24 cellular contexts compared by ENCODE assay signal in the genomic region with DNA sequence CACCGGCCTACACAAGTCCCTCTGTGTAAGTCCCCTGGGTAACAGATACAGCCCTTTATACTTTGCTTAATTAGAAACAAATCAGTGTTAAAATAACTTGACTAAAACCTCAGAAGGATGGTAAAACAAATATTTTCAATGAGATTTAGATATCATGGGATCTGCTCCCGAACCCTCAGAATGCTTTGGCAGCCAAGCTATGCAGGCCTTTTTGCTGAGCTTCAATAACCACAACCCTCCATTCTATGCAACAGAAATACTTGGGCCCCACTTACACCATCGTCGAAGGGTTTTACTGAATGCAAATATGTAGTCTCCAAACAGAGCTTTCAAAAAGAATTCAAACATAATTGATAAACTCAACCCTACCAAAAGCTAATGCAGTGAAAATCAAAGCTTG.
"Had no signal": no experiment of that assay in that cellular context is flagged by ENCODE, and none has a peak within 500 bp of the region (broad histone marks: within the 10 kb centered on the region; RNA-seq: fewer than 3 reads in every experiment).

No MANE protein-coding gene starts in this region.

- ATAC-seq: effector memory CD8-positive, alpha-beta T cell; gastrocnemius medialis; heart right ventricle; left cardiac atrium; left lung; left ventricle myocardium superior; lower lobe of right lung; mucosa of descending colon; naive thymus-derived CD4-positive, alpha-beta T cell had no signal

- H3K4me3 Mint-ChIP-seq: dendritic cell treated with granulocyte-macrophage colony-stimulating factor and Interleukin-4, amounts not matched to agents 40 ng/mL and 50 ng/mL, for 4 days; effector memory CD8-positive, alpha-beta T cell; mesothelial cell of epicardium; naive thymus-derived CD4-positive, alpha-beta T cell had no signal

- H3K9me3 ChIP-seq: colonic mucosa, esophagus muscularis mucosa, gastrocnemius medialis, heart right ventricle, left lung, lower lobe of right lung, mucosa of descending colon had no signal

- H3K4me3 ChIP-seq: colonic mucosa, esophagus muscularis mucosa, gastrocnemius medialis, heart right ventricle, left lung, lower lobe of right lung, mucosa of descending colon had no signal

- FAIRE-seq: endothelial cell of umbilical vein, islet of Langerhans, keratinocyte had no signal

- H3K27ac ChIP-seq: colonic mucosa, esophagus muscularis mucosa, gastrocnemius medialis, heart right ventricle, left lung, lower lobe of right lung had no signal

- H3K9me3 Mint-ChIP-seq: dendritic cell treated with granulocyte-macrophage colony-stimulating factor and Interleukin-4, amounts not matched to agents 40 ng/mL and 50 ng/mL, for 4 days; effector memory CD8-positive, alpha-beta T cell; mesothelial cell of epicardium; naive thymus-derived CD4-positive, alpha-beta T cell had no signal

- H3K27me3 ChIP-seq: colonic mucosa, esophagus muscularis mucosa, gastrocnemius medialis, heart right ventricle, left lung had no signal

- DNase-seq: colonic mucosa; cortex of kidney; effector CD8-positive, alpha-beta T cell; effector memory CD8-positive, alpha-beta T cell; foreskin fibroblast; foreskin melanocyte; gastrocnemius medialis; glutamatergic neuron; head of caudate nucleus; heart right ventricle; hippocampal formation; left cardiac atrium; left lung; left ventricle myocardium superior; lower lobe of right lung; mesenchymal stem cell; mucosa of descending colon; naive thymus-derived CD4-positive, alpha-beta T cell had no signal

- H3K27ac Mint-ChIP-seq: dendritic cell treated with granulocyte-macrophage colony-stimulating factor and Interleukin-4, amounts not matched to agents 40 ng/mL and 50 ng/mL, for 4 days; mesothelial cell of epicardium had no signal

- H3K27me3 Mint-ChIP-seq: dendritic cell treated with granulocyte-macrophage colony-stimulating factor and Interleukin-4, amounts not matched to agents 40 ng/mL and 50 ng/mL, for 4 days; effector memory CD8-positive, alpha-beta T cell; naive thymus-derived CD4-positive, alpha-beta T cell had no signal

- H3K4me1 Mint-ChIP-seq: mesothelial cell of epicardium had no signal

- H3K4me1 ChIP-seq: colonic mucosa, esophagus muscularis mucosa, gastrocnemius medialis, heart right ventricle, left lung, lower lobe of right lung had no signal

- H3K36me3 ChIP-seq: colonic mucosa had no signal
